In genomic region chr11:75565221-75565814, GRCh38 we compare ENCODE assay signal across 9 cellular contexts.
A peak's percentile ranks its signal among the peaks of the same experiment; 100 is the strongest.
DNase-seq lines count a peak whose midpoint lies in the region; ATAC-seq and TF ChIP-seq lines count a peak whose summit lies in the region.
"Had no signal": no experiment of that assay in that cellular context is flagged by ENCODE, and none has a peak within 500 bp of the region (broad histone marks: within the 10 kb centered on the region; RNA-seq: fewer than 3 reads in every experiment).

No MANE protein-coding gene starts in this region.

- H3K9me3 Mint-ChIP-seq in T-helper 2 cell treated with Interferon-gamma antibody and Interleukin-4, amounts not matched to agents 5 μg/mL and 100 μg/mL, for 36 hours: no peaks in the 10 kb centered on the region

- no peaks in the 10 kb centered on the region for H3K9me3 ChIP-seq in subcutaneous abdominal adipose tissue (ENCODE audit: control insufficient read depth in 5 of 5, low read length in 5 of 5)

- H3K27ac Mint-ChIP-seq in T-helper 2 cell treated with Interferon-gamma antibody and Interleukin-4, amounts not matched to agents 5 μg/mL and 100 μg/mL, for 36 hours: no peak overlapping the region

- H3K27me3 ChIP-seq in subcutaneous abdominal adipose tissue (ENCODE audit: control insufficient read depth in 5 of 5, insufficient read depth in 4 of 5, low read length in 5 of 5): no peaks in the 10 kb centered on the region

- H3K27ac ChIP-seq in subcutaneous abdominal adipose tissue (ENCODE audit: low read depth, low read length): peak overlapping the region; percentile 100

- DNase-seq in HK-2 (ENCODE audit: unreplicated experiment): peak; percentile 65
- DNase-seq in astrocyte of the spinal cord (ENCODE audit: low read depth, low spot score): peak; percentile 68
- DNase-seq in islet precursor cell: peak; percentile 81
- no peak for DNase-seq in T-helper 2 cell treated with Interferon-gamma antibody and Interleukin-4, amounts not matched to agents 5 μg/mL and 100 μg/mL, for 36 hours (ENCODE audit: low spot score)
- no peak for DNase-seq in NCI-H2196 (lab: John Stamatoyannopoulos, UW; ENCODE audit: unreplicated experiment)
- DNase-seq: NCI-H510A had no signal

- TF ChIP-seq CTCF in astrocyte of the spinal cord (IDR thresholded peaks at IDR 0.05; ENCODE audit: low read depth, low read length): no peak

- in situ Hi-C loops in astrocyte of the spinal cord (cut with HindIII; ENCODE audit: low sequenced_read_pairs): no loop called here

- peaks cover 9% of the 10 kb centered on the region for H3K36me3 Mint-ChIP-seq in T-helper 2 cell treated with Interferon-gamma antibody and Interleukin-4, amounts not matched to agents 5 μg/mL and 100 μg/mL, for 36 hours (ENCODE audit: low read depth)

- ATAC-seq in GM19455 (IDR thresholded peaks at IDR 0.05; ENCODE audit: unreplicated experiment): no peak
- ATAC-seq in GM21723 (IDR thresholded peaks at IDR 0.05; ENCODE audit: unreplicated experiment): no peak

- peaks cover 22% of the 10 kb centered on the region for H3K4me1 Mint-ChIP-seq in T-helper 2 cell treated with Interferon-gamma antibody and Interleukin-4, amounts not matched to agents 5 μg/mL and 100 μg/mL, for 36 hours (ENCODE audit: low read depth)

- peaks cover 2% of the 10 kb centered on the region for H3K27me3 Mint-ChIP-seq in T-helper 2 cell treated with Interferon-gamma antibody and Interleukin-4, amounts not matched to agents 5 μg/mL and 100 μg/mL, for 36 hours (ENCODE audit: low read depth)

- H3K9ac ChIP-seq in subcutaneous abdominal adipose tissue (ENCODE audit: low read length in 5 of 5): peak overlapping the region; percentile 90 to 100 (median 98)

- H3K4me1 ChIP-seq in subcutaneous abdominal adipose tissue (ENCODE audit: control insufficient read depth in 5 of 5, insufficient read depth in 5 of 5, low read length in 5 of 5): peaks cover 32 to 90% (median 87%) of the 10 kb centered on the region in 5 donors

- H3K4me3 ChIP-seq in astrocyte of the spinal cord (ENCODE audit: low read depth, low read length): peak overlapping the region; percentile 4
- H3K4me3 ChIP-seq in subcutaneous abdominal adipose tissue (ENCODE audit: low read depth in 1 of 5, low read length in 5 of 5): peak overlapping the region; percentile 74 to 99 (median 97)

- H3K36me3 ChIP-seq in subcutaneous abdominal adipose tissue (ENCODE audit: control insufficient read depth in 5 of 5, insufficient read depth in 5 of 5, low read length in 5 of 5): peaks cover 3 to 58% (median 44%) of the 10 kb centered on the region in 5 donors

- no peak overlapping the region for H3K4me3 Mint-ChIP-seq in T-helper 2 cell treated with Interferon-gamma antibody and Interleukin-4, amounts not matched to agents 5 μg/mL and 100 μg/mL, for 36 hours

Comparison
In these comparisons a context has a peak if more than half of its experiments do, and no peak if none do; other contexts are left out.
1. DNase-seq: peak in HK-2 (single experiment), astrocyte of the spinal cord (single experiment) and islet precursor cell (single experiment); none in T-helper 2 cell treated with Interferon-gamma antibody and Interleukin-4, amounts not matched to agents 5 μg/mL and 100 μg/mL, for 36 hours (single experiment) and NCI-H2196 (single experiment).